8 cellular contexts compared by ENCODE assay signal in genomic region chr12:2582631-2583616, GRCh38.
DNase-seq lines count a peak whose midpoint lies in the region; ATAC-seq and TF ChIP-seq lines count a peak whose summit lies in the region.

No MANE protein-coding gene starts in this region.

- POLR2A ChIA-PET in MCF 10A (lab: Yijun Ruan, JAX): interaction anchor here (0.7 kb wide), 1 partner anchor 567 kb away, joined by 3 read pairs; no protein-coding TSS in a partner anchor

- TF ChIP-seq CTCF in MCF 10A (IDR thresholded peaks at IDR 0.05; ENCODE audit: unreplicated experiment): peak; percentile 94

- H3K27ac Mint-ChIP-seq in MCF 10A (ENCODE audit: low read depth, unreplicated experiment): no peak overlapping the region
- H3K27ac Mint-ChIP-seq in immature natural killer cell: no peak overlapping the region

- DNase-seq in Daoy (ENCODE audit: low read depth) (peak; percentile 80), LHCN-M2 (ENCODE audit: low read depth) (peak; percentile 19), T1000 (lab: John Stamatoyannopoulos, UW) (peak; percentile 55), MCF 10A (ENCODE audit: unreplicated experiment) (peak; percentile 53), immature natural killer cell (peak; percentile 11 to 22 (median 21))
- peak; percentile 48 for DNase-seq in stimulated activated CD4-positive, alpha-beta T cell treated with anti-CD3 and anti-CD28 coated beads, Interleukin-12 subunit alpha, Interleukin-12 subunit beta, amount 100 ng/mL, for 4 hours

- no TSS peak for BruUV-seq in MCF 10A (replicated peaks; lab: Mats Ljungman, UMichigan)

- CTCF ChIA-PET in MCF 10A (lab: Yijun Ruan, JAX): interaction anchor here (0.6 to 1.6 kb wide), 24 partner anchors 8 to 798 kb away, joined by 3 to 7 read pairs (median 3); no protein-coding TSS in a partner anchor

- H3K4me1 Mint-ChIP-seq in MCF 10A (ENCODE audit: insufficient read depth, unreplicated experiment) (no peaks in the 10 kb centered on the region), immature natural killer cell (no peaks in the 10 kb centered on the region)

- H3K9me3 Mint-ChIP-seq in MCF 10A (ENCODE audit: unreplicated experiment): no peaks in the 10 kb centered on the region
- no peaks in the 10 kb centered on the region for H3K9me3 Mint-ChIP-seq in immature natural killer cell

- H3K36me3 Mint-ChIP-seq in MCF 10A (ENCODE audit: insufficient read depth, unreplicated experiment) (no peaks in the 10 kb centered on the region), immature natural killer cell (no peaks in the 10 kb centered on the region)

- no peak for ATAC-seq in HG03097 (IDR thresholded peaks at IDR 0.05; ENCODE audit: low FRiP score, unreplicated experiment)
- no peak for ATAC-seq in HG03108 (IDR thresholded peaks at IDR 0.05; ENCODE audit: unreplicated experiment)

- H3K27me3 Mint-ChIP-seq in MCF 10A (ENCODE audit: insufficient read depth, unreplicated experiment) (peaks cover 68% of the 10 kb centered on the region), immature natural killer cell (ENCODE audit: low read depth in 3 of 3) (peaks cover 4 to 13% (median 5%) of the 10 kb centered on the region in 3 donors)

- intact Hi-C loops in MCF 10A (cut with micrococcal nuclease): loop anchor here (1.0 to 10.0 kb wide), 5 partner anchors 188 to 948 kb away; no protein-coding TSS in a partner anchor

- H3K4me3 Mint-ChIP-seq in MCF 10A (ENCODE audit: unreplicated experiment): no peak overlapping the region
- H3K4me3 Mint-ChIP-seq in immature natural killer cell: peak overlapping the region in 1 of 5 donors; percentile 35

Comparison
In these comparisons a context has a peak if more than half of its experiments do, and no peak if none do; other contexts are left out.
1. DNase-seq: peak in every context shown above with its lines; median percentile 80 in Daoy; 55 in T1000; 53 in MCF 10A; 48 in stimulated activated CD4-positive, alpha-beta T cell treated with anti-CD3 and anti-CD28 coated beads, Interleukin-12 subunit alpha, Interleukin-12 subunit beta, amount 100 ng/mL, for 4 hours; 21 in immature natural killer cell; 19 in LHCN-M2.